Comparison of ENCODE assay signal across 2 cellular contexts in the genomic region with DNA sequence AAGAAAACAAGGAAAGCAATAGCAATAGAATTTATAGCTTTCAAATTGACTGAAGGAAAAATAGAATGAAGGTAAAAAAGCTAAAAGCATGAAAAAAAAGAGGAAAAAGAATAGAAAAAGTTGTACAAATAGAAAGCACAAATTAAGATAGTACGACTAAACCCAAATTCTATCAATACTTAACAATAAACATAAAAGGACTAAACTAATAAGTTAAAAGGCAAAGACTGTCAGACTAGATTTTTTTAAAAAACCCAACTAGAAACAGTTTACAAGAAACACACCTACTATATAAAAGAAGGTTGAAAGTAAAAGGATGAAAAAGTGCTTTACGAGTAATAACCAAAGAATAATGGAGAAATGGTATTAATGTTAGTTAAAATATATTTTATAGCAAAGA.
TF ChIP-seq lines count a peak whose summit lies in the region.

No MANE protein-coding gene starts in this region.

TF ChIP-seq in HEK293, 187 proteins besides CTCF, POLR2A, EP300 and RAD21 (continued from another document):
- TF ChIP-seq ZNF610 (tag by site-specific recombination; IDR thresholded peaks at IDR 0.05; ENCODE audit: borderline replicate concordance), result no peak
- TF ChIP-seq, protein P1, sequence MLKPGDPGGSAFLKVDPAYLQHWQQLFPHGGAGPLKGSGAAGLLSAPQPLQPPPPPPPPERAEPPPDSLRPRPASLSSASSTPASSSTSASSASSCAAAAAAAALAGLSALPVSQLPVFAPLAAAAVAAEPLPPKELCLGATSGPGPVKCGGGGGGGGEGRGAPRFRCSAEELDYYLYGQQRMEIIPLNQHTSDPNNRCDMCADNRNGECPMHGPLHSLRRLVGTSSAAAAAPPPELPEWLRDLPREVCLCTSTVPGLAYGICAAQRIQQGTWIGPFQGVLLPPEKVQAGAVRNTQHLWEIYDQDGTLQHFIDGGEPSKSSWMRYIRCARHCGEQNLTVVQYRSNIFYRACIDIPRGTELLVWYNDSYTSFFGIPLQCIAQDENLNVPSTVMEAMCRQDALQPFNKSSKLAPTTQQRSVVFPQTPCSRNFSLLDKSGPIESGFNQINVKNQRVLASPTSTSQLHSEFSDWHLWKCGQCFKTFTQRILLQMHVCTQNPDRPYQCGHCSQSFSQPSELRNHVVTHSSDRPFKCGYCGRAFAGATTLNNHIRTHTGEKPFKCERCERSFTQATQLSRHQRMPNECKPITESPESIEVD (tag by site-specific recombination; IDR thresholded peaks at IDR 0.05), result no peak
- TF ChIP-seq, protein P2, sequence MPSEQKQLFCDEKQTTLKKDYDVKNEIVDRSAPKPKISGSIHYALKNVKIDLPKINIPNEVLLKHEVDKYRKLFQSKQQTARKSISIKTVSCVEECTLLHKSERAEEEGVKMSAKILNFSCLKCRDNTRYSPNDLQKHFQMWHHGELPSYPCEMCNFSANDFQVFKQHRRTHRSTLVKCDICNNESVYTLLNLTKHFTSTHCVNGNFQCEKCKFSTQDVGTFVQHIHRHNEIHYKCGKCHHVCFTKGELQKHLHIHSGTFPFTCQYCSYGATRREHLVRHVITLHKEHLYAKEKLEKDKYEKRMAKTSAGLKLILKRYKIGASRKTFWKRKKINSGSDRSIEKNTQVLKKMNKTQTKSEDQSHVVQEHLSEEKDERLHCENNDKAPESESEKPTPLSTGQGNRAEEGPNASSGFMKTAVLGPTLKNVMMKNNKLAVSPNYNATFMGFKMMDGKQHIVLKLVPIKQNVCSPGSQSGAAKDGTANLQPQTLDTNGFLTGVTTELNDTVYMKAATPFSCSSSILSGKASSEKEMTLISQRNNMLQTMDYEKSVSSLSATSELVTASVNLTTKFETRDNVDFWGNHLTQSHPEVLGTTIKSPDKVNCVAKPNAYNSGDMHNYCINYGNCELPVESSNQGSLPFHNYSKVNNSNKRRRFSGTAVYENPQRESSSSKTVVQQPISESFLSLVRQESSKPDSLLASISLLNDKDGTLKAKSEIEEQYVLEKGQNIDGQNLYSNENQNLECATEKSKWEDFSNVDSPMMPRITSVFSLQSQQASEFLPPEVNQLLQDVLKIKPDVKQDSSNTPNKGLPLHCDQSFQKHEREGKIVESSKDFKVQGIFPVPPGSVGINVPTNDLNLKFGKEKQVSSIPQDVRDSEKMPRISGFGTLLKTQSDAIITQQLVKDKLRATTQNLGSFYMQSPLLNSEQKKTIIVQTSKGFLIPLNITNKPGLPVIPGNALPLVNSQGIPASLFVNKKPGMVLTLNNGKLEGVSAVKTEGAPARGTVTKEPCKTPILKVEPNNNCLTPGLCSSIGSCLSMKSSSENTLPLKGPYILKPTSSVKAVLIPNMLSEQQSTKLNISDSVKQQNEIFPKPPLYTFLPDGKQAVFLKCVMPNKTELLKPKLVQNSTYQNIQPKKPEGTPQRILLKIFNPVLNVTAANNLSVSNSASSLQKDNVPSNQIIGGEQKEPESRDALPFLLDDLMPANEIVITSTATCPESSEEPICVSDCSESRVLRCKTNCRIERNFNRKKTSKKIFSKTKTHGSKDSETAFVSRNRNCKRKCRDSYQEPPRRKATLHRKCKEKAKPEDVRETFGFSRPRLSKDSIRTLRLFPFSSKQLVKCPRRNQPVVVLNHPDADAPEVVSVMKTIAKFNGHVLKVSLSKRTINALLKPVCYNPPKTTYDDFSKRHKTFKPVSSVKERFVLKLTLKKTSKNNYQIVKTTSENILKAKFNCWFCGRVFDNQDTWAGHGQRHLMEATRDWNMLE (tag by site-specific recombination; conservative IDR thresholded peaks at IDR 0.05; ENCODE audit: low read depth), result no peak
- no peak for TF ChIP-seq ZNF18 (tag by site-specific recombination; IDR thresholded peaks at IDR 0.05)
- TF ChIP-seq ZNF677 (tag by site-specific recombination; IDR thresholded peaks at IDR 0.05), result no peak
- no peak for TF ChIP-seq ZNF776 (tag by site-specific recombination; IDR thresholded peaks at IDR 0.05; ENCODE audit: borderline replicate concordance)

TF ChIP-seq in K562, 482 proteins besides CTCF, POLR2A, EP300 and RAD21 (continued from another document and continues in another):
- TF ChIP-seq, protein P3, sequence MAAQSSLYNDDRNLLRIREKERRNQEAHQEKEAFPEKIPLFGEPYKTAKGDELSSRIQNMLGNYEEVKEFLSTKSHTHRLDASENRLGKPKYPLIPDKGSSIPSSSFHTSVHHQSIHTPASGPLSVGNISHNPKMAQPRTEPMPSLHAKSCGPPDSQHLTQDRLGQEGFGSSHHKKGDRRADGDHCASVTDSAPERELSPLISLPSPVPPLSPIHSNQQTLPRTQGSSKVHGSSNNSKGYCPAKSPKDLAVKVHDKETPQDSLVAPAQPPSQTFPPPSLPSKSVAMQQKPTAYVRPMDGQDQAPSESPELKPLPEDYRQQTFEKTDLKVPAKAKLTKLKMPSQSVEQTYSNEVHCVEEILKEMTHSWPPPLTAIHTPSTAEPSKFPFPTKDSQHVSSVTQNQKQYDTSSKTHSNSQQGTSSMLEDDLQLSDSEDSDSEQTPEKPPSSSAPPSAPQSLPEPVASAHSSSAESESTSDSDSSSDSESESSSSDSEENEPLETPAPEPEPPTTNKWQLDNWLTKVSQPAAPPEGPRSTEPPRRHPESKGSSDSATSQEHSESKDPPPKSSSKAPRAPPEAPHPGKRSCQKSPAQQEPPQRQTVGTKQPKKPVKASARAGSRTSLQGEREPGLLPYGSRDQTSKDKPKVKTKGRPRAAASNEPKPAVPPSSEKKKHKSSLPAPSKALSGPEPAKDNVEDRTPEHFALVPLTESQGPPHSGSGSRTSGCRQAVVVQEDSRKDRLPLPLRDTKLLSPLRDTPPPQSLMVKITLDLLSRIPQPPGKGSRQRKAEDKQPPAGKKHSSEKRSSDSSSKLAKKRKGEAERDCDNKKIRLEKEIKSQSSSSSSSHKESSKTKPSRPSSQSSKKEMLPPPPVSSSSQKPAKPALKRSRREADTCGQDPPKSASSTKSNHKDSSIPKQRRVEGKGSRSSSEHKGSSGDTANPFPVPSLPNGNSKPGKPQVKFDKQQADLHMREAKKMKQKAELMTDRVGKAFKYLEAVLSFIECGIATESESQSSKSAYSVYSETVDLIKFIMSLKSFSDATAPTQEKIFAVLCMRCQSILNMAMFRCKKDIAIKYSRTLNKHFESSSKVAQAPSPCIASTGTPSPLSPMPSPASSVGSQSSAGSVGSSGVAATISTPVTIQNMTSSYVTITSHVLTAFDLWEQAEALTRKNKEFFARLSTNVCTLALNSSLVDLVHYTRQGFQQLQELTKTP (IDR thresholded peaks at IDR 0.05; ENCODE audit: low read depth in 1 of 2, partially characterized antibody in 2 of 2), result no peak
- no peak for TF ChIP-seq FOXK2 (conservative IDR thresholded peaks at IDR 0.05 in 1 of 2, IDR thresholded peaks at IDR 0.05 in 1 of 2; ENCODE audit: low read depth in 2 of 2)
- TF ChIP-seq ERF (CRISPR knock-in tag; IDR thresholded peaks at IDR 0.05), result no peak
- TF ChIP-seq BCL6 (CRISPR knock-in tag; IDR thresholded peaks at IDR 0.05), result no peak
- peak; percentile 82 for TF ChIP-seq ZNF354B (CRISPR knock-in tag; IDR thresholded peaks at IDR 0.05)
- no peak for TF ChIP-seq MECOM (CRISPR knock-in tag; IDR thresholded peaks at IDR 0.05)
- 0 out of 2 replicates have a peak, but pooled peaks have one; percentile 20 for TF ChIP-seq LARP7 (IDR thresholded peaks at IDR 0.05)
- TF ChIP-seq, protein P4, sequence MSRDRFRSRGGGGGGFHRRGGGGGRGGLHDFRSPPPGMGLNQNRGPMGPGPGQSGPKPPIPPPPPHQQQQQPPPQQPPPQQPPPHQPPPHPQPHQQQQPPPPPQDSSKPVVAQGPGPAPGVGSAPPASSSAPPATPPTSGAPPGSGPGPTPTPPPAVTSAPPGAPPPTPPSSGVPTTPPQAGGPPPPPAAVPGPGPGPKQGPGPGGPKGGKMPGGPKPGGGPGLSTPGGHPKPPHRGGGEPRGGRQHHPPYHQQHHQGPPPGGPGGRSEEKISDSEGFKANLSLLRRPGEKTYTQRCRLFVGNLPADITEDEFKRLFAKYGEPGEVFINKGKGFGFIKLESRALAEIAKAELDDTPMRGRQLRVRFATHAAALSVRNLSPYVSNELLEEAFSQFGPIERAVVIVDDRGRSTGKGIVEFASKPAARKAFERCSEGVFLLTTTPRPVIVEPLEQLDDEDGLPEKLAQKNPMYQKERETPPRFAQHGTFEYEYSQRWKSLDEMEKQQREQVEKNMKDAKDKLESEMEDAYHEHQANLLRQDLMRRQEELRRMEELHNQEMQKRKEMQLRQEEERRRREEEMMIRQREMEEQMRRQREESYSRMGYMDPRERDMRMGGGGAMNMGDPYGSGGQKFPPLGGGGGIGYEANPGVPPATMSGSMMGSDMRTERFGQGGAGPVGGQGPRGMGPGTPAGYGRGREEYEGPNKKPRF (IDR thresholded peaks at IDR 0.05; ENCODE audit: low read depth, low read length), result no peak
- TF ChIP-seq CCAR2 (IDR thresholded peaks at IDR 0.05; ENCODE audit: low read depth, low read length), result no peak
- TF ChIP-seq KLF1 (tag; IDR thresholded peaks at IDR 0.05), result no peak
- no peak for TF ChIP-seq CCNT2 (IDR thresholded peaks at IDR 0.05; ENCODE audit: borderline replicate concordance, extremely low read depth, insufficient read length, low read depth, low read length)
- no peak for TF ChIP-seq PTTG1 (tag; IDR thresholded peaks at IDR 0.05; ENCODE audit: low read depth)
- no peak for TF ChIP-seq SMARCA4 (IDR thresholded peaks at IDR 0.05)
- TF ChIP-seq CHCHD3 (CRISPR knock-in tag; IDR thresholded peaks at IDR 0.05), result no peak
- TF ChIP-seq KAT7 (CRISPR knock-in tag; IDR thresholded peaks at IDR 0.05; ENCODE audit: borderline replicate concordance), result no peak
- no peak for TF ChIP-seq ZNF24 (IDR thresholded peaks at IDR 0.05)
- TF ChIP-seq, protein P5, sequence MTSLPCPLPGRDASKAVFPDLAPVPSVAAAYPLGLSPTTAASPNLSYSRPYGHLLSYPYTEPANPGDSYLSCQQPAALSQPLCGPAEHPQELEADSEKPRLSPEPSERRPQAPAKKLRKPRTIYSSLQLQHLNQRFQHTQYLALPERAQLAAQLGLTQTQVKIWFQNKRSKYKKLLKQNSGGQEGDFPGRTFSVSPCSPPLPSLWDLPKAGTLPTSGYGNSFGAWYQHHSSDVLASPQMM (CRISPR knock-in tag; IDR thresholded peaks at IDR 0.05), result no peak
- no peak for TF ChIP-seq ZNF583 (CRISPR knock-in tag; IDR thresholded peaks at IDR 0.05)
- TF ChIP-seq HDAC3 (IDR thresholded peaks at IDR 0.05; ENCODE audit: borderline replicate concordance, partially characterized antibody), result no peak
- peak; percentile 32 for TF ChIP-seq RBM25 (IDR thresholded peaks at IDR 0.05; ENCODE audit: low read depth, low read length, severe bottlenecking)
- TF ChIP-seq, protein P6, sequence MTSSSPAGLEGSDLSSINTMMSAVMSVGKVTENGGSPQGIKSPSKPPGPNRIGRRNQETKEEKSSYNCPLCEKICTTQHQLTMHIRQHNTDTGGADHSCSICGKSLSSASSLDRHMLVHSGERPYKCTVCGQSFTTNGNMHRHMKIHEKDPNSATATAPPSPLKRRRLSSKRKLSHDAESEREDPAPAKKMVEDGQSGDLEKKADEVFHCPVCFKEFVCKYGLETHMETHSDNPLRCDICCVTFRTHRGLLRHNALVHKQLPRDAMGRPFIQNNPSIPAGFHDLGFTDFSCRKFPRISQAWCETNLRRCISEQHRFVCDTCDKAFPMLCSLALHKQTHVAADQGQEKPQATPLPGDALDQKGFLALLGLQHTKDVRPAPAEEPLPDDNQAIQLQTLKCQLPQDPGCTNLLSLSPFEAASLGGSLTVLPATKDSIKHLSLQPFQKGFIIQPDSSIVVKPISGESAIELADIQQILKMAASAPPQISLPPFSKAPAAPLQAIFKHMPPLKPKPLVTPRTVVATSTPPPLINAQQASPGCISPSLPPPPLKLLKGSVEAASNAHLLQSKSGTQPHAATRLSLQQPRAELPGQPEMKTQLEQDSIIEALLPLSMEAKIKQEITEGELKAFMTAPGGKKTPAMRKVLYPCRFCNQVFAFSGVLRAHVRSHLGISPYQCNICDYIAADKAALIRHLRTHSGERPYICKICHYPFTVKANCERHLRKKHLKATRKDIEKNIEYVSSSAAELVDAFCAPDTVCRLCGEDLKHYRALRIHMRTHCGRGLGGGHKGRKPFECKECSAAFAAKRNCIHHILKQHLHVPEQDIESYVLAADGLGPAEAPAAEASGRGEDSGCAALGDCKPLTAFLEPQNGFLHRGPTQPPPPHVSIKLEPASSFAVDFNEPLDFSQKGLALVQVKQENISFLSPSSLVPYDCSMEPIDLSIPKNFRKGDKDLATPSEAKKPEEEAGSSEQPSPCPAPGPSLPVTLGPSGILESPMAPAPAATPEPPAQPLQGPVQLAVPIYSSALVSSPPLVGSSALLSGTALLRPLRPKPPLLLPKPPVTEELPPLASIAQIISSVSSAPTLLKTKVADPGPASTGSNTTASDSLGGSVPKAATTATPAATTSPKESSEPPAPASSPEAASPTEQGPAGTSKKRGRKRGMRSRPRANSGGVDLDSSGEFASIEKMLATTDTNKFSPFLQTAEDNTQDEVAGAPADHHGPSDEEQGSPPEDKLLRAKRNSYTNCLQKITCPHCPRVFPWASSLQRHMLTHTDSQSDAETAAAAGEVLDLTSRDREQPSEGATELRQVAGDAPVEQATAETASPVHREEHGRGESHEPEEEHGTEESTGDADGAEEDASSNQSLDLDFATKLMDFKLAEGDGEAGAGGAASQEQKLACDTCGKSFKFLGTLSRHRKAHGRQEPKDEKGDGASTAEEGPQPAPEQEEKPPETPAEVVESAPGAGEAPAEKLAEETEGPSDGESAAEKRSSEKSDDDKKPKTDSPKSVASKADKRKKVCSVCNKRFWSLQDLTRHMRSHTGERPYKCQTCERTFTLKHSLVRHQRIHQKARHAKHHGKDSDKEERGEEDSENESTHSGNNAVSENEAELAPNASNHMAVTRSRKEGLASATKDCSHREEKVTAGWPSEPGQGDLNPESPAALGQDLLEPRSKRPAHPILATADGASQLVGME (CRISPR knock-in tag; IDR thresholded peaks at IDR 0.05), result no peak
- TF ChIP-seq, protein P7, sequence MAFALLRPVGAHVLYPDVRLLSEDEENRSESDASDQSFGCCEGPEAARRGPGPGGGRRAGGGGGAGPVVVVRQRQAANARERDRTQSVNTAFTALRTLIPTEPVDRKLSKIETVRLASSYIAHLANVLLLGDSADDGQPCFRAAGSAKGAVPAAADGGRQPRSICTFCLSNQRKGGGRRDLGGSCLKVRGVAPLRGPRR (CRISPR knock-in tag; IDR thresholded peaks at IDR 0.05), result no peak
- no peak for TF ChIP-seq DMBX1 (CRISPR knock-in tag; IDR thresholded peaks at IDR 0.05; ENCODE audit: borderline replicate concordance)
- TF ChIP-seq, protein P8, sequence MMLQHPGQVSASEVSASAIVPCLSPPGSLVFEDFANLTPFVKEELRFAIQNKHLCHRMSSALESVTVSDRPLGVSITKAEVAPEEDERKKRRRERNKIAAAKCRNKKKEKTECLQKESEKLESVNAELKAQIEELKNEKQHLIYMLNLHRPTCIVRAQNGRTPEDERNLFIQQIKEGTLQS (IDR thresholded peaks at IDR 0.05), result no peak
- TF ChIP-seq, protein P8 (CRISPR knock-in tag; conservative IDR thresholded peaks at IDR 0.05), result no peak
- no peak for TF ChIP-seq KLF13 (tag; IDR thresholded peaks at IDR 0.05; ENCODE audit: borderline replicate concordance, low read depth)
- no peak for TF ChIP-seq SMARCA5 (IDR thresholded peaks at IDR 0.05)
- TF ChIP-seq ZNF507 (tag; conservative IDR thresholded peaks at IDR 0.05), result peak; percentile 98
- TF ChIP-seq CBX3 (IDR thresholded peaks at IDR 0.05; ENCODE audit: borderline replicate concordance in 1 of 2, low read length in 2 of 2), result no peak
- TF ChIP-seq, protein P9, sequence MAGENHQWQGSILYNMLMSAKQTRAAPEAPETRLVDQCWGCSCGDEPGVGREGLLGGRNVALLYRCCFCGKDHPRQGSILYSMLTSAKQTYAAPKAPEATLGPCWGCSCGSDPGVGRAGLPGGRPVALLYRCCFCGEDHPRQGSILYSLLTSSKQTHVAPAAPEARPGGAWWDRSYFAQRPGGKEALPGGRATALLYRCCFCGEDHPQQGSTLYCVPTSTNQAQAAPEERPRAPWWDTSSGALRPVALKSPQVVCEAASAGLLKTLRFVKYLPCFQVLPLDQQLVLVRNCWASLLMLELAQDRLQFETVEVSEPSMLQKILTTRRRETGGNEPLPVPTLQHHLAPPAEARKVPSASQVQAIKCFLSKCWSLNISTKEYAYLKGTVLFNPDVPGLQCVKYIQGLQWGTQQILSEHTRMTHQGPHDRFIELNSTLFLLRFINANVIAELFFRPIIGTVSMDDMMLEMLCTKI (IDR thresholded peaks at IDR 0.05; ENCODE audit: partially characterized antibody), result no peak
